Comparison of ENCODE assay signal across 8 cellular contexts in the genomic region with DNA sequence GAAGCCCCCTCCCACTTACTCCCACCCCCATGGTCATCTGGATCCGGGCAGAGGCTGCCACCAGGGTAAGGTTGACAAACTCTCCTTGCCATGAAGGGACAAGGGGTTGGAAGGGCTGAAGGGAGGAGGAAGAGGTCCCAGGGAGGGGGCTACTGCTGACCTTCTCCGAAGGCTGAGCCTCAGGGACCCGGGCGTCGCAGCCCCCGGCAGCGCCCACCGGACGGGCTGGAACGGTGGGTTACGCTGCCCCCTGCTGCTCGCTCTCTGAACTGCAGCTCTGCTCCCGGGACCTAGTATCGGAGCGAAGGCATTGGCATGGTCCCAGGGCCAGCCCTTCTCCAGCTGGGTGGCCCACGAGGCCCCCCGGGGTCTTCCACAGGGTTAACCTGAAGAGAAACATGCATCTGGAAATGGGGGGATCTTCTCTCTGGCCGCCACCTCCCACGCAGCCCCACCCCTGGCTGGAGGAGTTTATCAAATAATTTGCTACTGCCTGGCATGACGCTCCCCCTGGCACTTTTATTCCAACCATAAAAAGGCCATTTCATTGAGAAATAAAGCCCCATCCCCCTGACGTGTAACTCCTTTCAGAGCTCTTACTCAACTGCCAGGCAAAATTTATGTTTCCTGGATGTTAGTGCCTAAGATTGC.
DNase-seq lines count a peak whose midpoint lies in the region; ATAC-seq and TF ChIP-seq lines count a peak whose summit lies in the region.

No MANE protein-coding gene starts in this region.

- H3K56ac ChIP-seq in H9 (ENCODE audit: insufficient read length, low read depth, low read length) = no peak overlapping the region

- in situ Hi-C loops in astrocyte of the cerebellum (cut with HindIII; ENCODE audit: low sequenced_read_pairs) = loop anchor here (10.0 kb wide), 2 partner anchors 417 to 447 kb away; no protein-coding TSS in a partner anchor

- no peak overlapping the region for H4K8ac ChIP-seq in H9 (replicated peaks; ENCODE audit: insufficient read length, low read depth, low read length)

- H3K27ac Mint-ChIP-seq in H9 = no peak overlapping the region

- peak overlapping the region; percentile 29 to 86 (median 64) for H3K4me2 ChIP-seq in BLaER1 treated with 17β-estradiol and CSF1 and Interleukin-3, amounts not matched to agents 10 nM and 100 nM
- peak overlapping the region; percentile 10 for H3K4me2 ChIP-seq in H9 (ENCODE audit: insufficient read depth, insufficient read length, low read length)

- H3K4me3 Mint-ChIP-seq in H9 = peak overlapping the region in 1 of 2 experiments; percentile 11; a peak in 1 of 5 replicates

- H2BK20ac ChIP-seq in H9 (ENCODE audit: low read depth, low read length, poor library complexity, severe bottlenecking) = no peak overlapping the region

- no peak overlapping the region for H3K23ac ChIP-seq in H9 (ENCODE audit: insufficient read length, low read depth, low read length)

- peaks cover 35% of the 10 kb centered on the region for H3K27me3 Mint-ChIP-seq in H9 (ENCODE audit: low read depth)

- H2BK12ac ChIP-seq in H9 (ENCODE audit: insufficient read length, low read depth, low read length) = no peak overlapping the region

- no peak overlapping the region for H3K27ac ChIP-seq in BLaER1 treated with 17β-estradiol and CSF1 and Interleukin-3, amounts not matched to agents 10 nM and 100 nM
- H3K27ac ChIP-seq in H9 (ENCODE audit: insufficient read length, low read depth, low read length) = no peak overlapping the region

- H2AFZ ChIP-seq in H9 (ENCODE audit: low read length) = no peak overlapping the region

- H3K36me3 ChIP-seq in BLaER1 treated with 17β-estradiol and CSF1 and Interleukin-3, amounts not matched to agents 10 nM and 100 nM = no peaks in the 10 kb centered on the region

- H3K79me2 ChIP-seq in H9 (ENCODE audit: insufficient read depth, low read length) = no peaks in the 10 kb centered on the region

- no peak overlapping the region for H3K4me3 ChIP-seq in BLaER1 treated with 17β-estradiol and CSF1 and Interleukin-3, amounts not matched to agents 10 nM and 100 nM
- no peak overlapping the region for H3K4me3 ChIP-seq in astrocyte of the cerebellum (ENCODE audit: low read depth, low read length)

- H3K27me3 ChIP-seq in BLaER1 treated with 17β-estradiol and CSF1 and Interleukin-3, amounts not matched to agents 10 nM and 100 nM = peaks cover 46 to 67% (median 55%) of the 10 kb centered on the region in 11 experiments
- H3K27me3 ChIP-seq in H9 (ENCODE audit: insufficient read depth, low read length) = no peaks in the 10 kb centered on the region

- H4K20me1 ChIP-seq in BLaER1 treated with 17β-estradiol and CSF1 and Interleukin-3, amounts not matched to agents 10 nM and 100 nM = peaks cover 0 to 39% (median 15%) of the 10 kb centered on the region in 11 experiments; a peak in 13 of 22 replicates
- H4K20me1 ChIP-seq in H9 (ENCODE audit: control insufficient read depth, insufficient read depth, insufficient read length) = no peaks in the 10 kb centered on the region

- no peak overlapping the region for H2BK5ac ChIP-seq in H9 (ENCODE audit: insufficient read length, low read length)

- H3K23me2 ChIP-seq in H9 (ENCODE audit: insufficient read length, low read depth, low read length, poor library complexity, severe bottlenecking) = no peaks in the 10 kb centered on the region

- peaks cover 11 to 37% of the 10 kb centered on the region in 2 experiments for H3K4me1 Mint-ChIP-seq in H9

- H3K9ac ChIP-seq in BLaER1 treated with 17β-estradiol and CSF1 and Interleukin-3, amounts not matched to agents 10 nM and 100 nM = peak overlapping the region in 1 of 11 experiments; percentile 14; a peak in 1 of 22 replicates
- H3K9ac ChIP-seq in H9 (ENCODE audit: extremely low read depth, insufficient read length, low read length) = no peak overlapping the region

- no peak overlapping the region for H3T11ph ChIP-seq in H9 (ENCODE audit: low read length)

- no peak overlapping the region for H3K4ac ChIP-seq in H9 (ENCODE audit: low read depth, low read length)

- no peaks in the 10 kb centered on the region; a peak in 1 of 7 replicates for H3K36me3 Mint-ChIP-seq in H9 (ENCODE audit: insufficient read depth in 1 of 3, low read depth in 3 of 3)

- peak; percentile 76 for DNase-seq in H9
- DNase-seq in T follicular helper cell (ENCODE audit: low read depth) = peak; percentile 46
- DNase-seq in astrocyte of the cerebellum (ENCODE audit: low read depth) = no peak
- DNase-seq in inferior parietal cortex (ENCODE audit: extremely low spot score) = peak; percentile 25
- DNase-seq in stimulated activated CD4-positive, alpha-beta T cell treated with anti-CD3 and anti-CD28 coated beads, Interleukin-4, amount 100 ng/mL, for 1 hour = peak; percentile 69
- no peak for DNase-seq in NCI-H2029 treated with DMSO at 0.1 percent for 48 hours (lab: John Stamatoyannopoulos, UW)

- no CpG with 5 or more reads among the region's 21 CpGs for WGBS in H9 (ENCODE audit: extremely low coverage, insufficient read length, low lambda C conversion rate)

- H3K9me3 ChIP-seq in BLaER1 treated with 17β-estradiol and CSF1 and Interleukin-3, amounts not matched to agents 10 nM and 100 nM (replicated peaks in 1 of 11) = no peaks in the 10 kb centered on the region
- H3K9me3 ChIP-seq in H9 (ENCODE audit: control insufficient read depth, low read depth, low read length) = no peaks in the 10 kb centered on the region

- H3K79me1 ChIP-seq in H9 (ENCODE audit: insufficient read depth, low read depth, low read length, poor library complexity, severe bottlenecking) = no peaks in the 10 kb centered on the region

- no peak overlapping the region for H2BK15ac ChIP-seq in H9 (ENCODE audit: low read depth, low read length)

- H4K5ac ChIP-seq in H9 (ENCODE audit: insufficient read length, low read depth, low read length) = no peak overlapping the region

- H3K18ac ChIP-seq in H9 (ENCODE audit: insufficient read length, low read depth, low read length) = no peak overlapping the region

- H2BK120ac ChIP-seq in H9 (ENCODE audit: low read depth, low read length, poor library complexity, severe bottlenecking) = no peak overlapping the region

- H2AK5ac ChIP-seq in H9 (ENCODE audit: insufficient read length, low read length) = no peak overlapping the region

- H3K14ac ChIP-seq in H9 (ENCODE audit: insufficient read depth, low read length) = no peak overlapping the region

- H3K9me3 Mint-ChIP-seq in H9 = no peaks in the 10 kb centered on the region

- no peak for ATAC-seq in HG03571 (IDR thresholded peaks at IDR 0.05; ENCODE audit: unreplicated experiment)

- no peak overlapping the region for H4K91ac ChIP-seq in H9 (ENCODE audit: insufficient read length, low read depth, low read length)

- TF ChIP-seq CTCF in H9 (conservative IDR thresholded peaks at IDR 0.05) (peak; percentile 96), astrocyte of the cerebellum (IDR thresholded peaks at IDR 0.05; ENCODE audit: low read depth, low read length, missing control alignments) (peak; percentile 94)

- peaks cover 24 to 58% (median 52%) of the 10 kb centered on the region in 10 experiments for H3K4me1 ChIP-seq in BLaER1 treated with 17β-estradiol and CSF1 and Interleukin-3, amounts not matched to agents 10 nM and 100 nM
- H3K4me1 ChIP-seq in H9 (ENCODE audit: insufficient read depth, low read length) = no peaks in the 10 kb centered on the region

Comparison
In these comparisons a context has a peak if more than half of its experiments do, and no peak if none do; other contexts are left out.
1. DNase-seq: peak in H9 (single experiment), T follicular helper cell (single experiment), inferior parietal cortex (single experiment) and stimulated activated CD4-positive, alpha-beta T cell treated with anti-CD3 and anti-CD28 coated beads, Interleukin-4, amount 100 ng/mL, for 1 hour (single experiment); none in astrocyte of the cerebellum (single experiment) and NCI-H2029 treated with DMSO at 0.1 percent for 48 hours (single experiment).